Comparison of ENCODE assay signal across 8 cellular contexts in genomic region chr10:119270893-119271361, GRCh38.
DNase-seq lines count a peak whose midpoint lies in the region; ATAC-seq and TF ChIP-seq lines count a peak whose summit lies in the region.

No MANE protein-coding gene starts in this region.

- H3K9ac ChIP-seq in MM.1S (ENCODE audit: low read length), result no peak overlapping the region

- intact Hi-C loops in CD8-positive, alpha-beta T cell (cut with DNase I, micrococcal nuclease), result no loop called here
- intact Hi-C loops in activated T-helper 2 cell treated with anti-CD3 and anti-CD28 coated beads, Interferon-gamma antibody, Interleukin-2, Interleukin-4, amounts not matched to agents 10 μg/mL and 5 μg/mL and 100 μg/mL, durations not matched to agents 14 hours and 24 hours and 36 hours (cut with micrococcal nuclease), result no loop called here
- intact Hi-C loops in left cardiac atrium (cut with DNase I), result loop anchor here in 1 of 2 donors (5.0 to 10.0 kb wide), 2 partner anchors 64 to 144 kb away; partner anchors contain the start of gene GRK5

- POLR2A ChIA-PET in CD8-positive, alpha-beta T cell (lab: Charles Lee), result interaction anchor here (1.7 kb wide), 1 partner anchor 18 kb away, joined by 8 read pairs; no protein-coding TSS in a partner anchor

- TF ChIP-seq CTCF in CD8-positive, alpha-beta T cell (IDR thresholded peaks at IDR 0.05), result no peak
- TF ChIP-seq CTCF in MM.1S (IDR thresholded peaks at IDR 0.05; ENCODE audit: low read length), result no peak

- no peaks in the 10 kb centered on the region for H3F3A ChIP-seq in MM.1S (ENCODE audit: insufficient read depth, low read length)

- H3K36me3 Mint-ChIP-seq in CD8-positive, alpha-beta T cell, result no peaks in the 10 kb centered on the region
- peaks cover 4% of the 10 kb centered on the region for H3K36me3 Mint-ChIP-seq in activated T-helper 2 cell treated with anti-CD3 and anti-CD28 coated beads, Interferon-gamma antibody, Interleukin-2, Interleukin-4, amounts not matched to agents 10 μg/mL and 5 μg/mL and 100 μg/mL, durations not matched to agents 14 hours and 24 hours and 36 hours (ENCODE audit: low read depth)

- H3K79me2 ChIP-seq in MM.1S (ENCODE audit: low read length), result no peaks in the 10 kb centered on the region

- no peak for ATAC-seq in CD8-positive, alpha-beta T cell
- ATAC-seq in GM21423 (IDR thresholded peaks at IDR 0.05; ENCODE audit: unreplicated experiment), result peak; percentile 50
- ATAC-seq in left cardiac atrium, result peak; percentile 81 to 87

- H3K27me3 Mint-ChIP-seq in CD8-positive, alpha-beta T cell (ENCODE audit: low read depth), result no peaks in the 10 kb centered on the region
- H3K27me3 Mint-ChIP-seq in activated T-helper 2 cell treated with anti-CD3 and anti-CD28 coated beads, Interferon-gamma antibody, Interleukin-2, Interleukin-4, amounts not matched to agents 10 μg/mL and 5 μg/mL and 100 μg/mL, durations not matched to agents 14 hours and 24 hours and 36 hours (ENCODE audit: low read depth), result no peaks in the 10 kb centered on the region

- peak overlapping the region; percentile 97 for H3K27ac Mint-ChIP-seq in CD8-positive, alpha-beta T cell
- H3K27ac Mint-ChIP-seq in activated T-helper 2 cell treated with anti-CD3 and anti-CD28 coated beads, Interferon-gamma antibody, Interleukin-2, Interleukin-4, amounts not matched to agents 10 μg/mL and 5 μg/mL and 100 μg/mL, durations not matched to agents 14 hours and 24 hours and 36 hours, result peak overlapping the region; percentile 74

- peak overlapping the region; percentile 18 for H3K4me3 ChIP-seq in CD8-positive, alpha-beta T cell (ENCODE audit: low read depth, low read length)
- 0 out of 2 replicates have a peak overlapping the region, but pooled peaks have one; percentile 6 for H3K4me3 ChIP-seq in MM.1S (ENCODE audit: low read length)

- peaks cover 42% of the 10 kb centered on the region for H3K4me1 ChIP-seq in CD8-positive, alpha-beta T cell (ENCODE audit: insufficient read depth, low read length)
- H3K4me1 ChIP-seq in MM.1S (ENCODE audit: low read length), result peaks cover 30% of the 10 kb centered on the region

- no peaks in the 10 kb centered on the region for H3K9me3 ChIP-seq in CD8-positive, alpha-beta T cell (ENCODE audit: low read length)
- no peaks in the 10 kb centered on the region for H3K9me3 ChIP-seq in MM.1S (replicated peaks; ENCODE audit: insufficient read depth, low read length)

- peak overlapping the region; percentile 58 for H3K4me3 Mint-ChIP-seq in CD8-positive, alpha-beta T cell
- no peak overlapping the region for H3K4me3 Mint-ChIP-seq in activated T-helper 2 cell treated with anti-CD3 and anti-CD28 coated beads, Interferon-gamma antibody, Interleukin-2, Interleukin-4, amounts not matched to agents 10 μg/mL and 5 μg/mL and 100 μg/mL, durations not matched to agents 14 hours and 24 hours and 36 hours (ENCODE audit: low read depth)

- H3K36me3 ChIP-seq in CD8-positive, alpha-beta T cell (ENCODE audit: insufficient read depth, low read length), result no peaks in the 10 kb centered on the region
- H3K36me3 ChIP-seq in MM.1S (replicated peaks; ENCODE audit: insufficient read depth, low read length), result no peaks in the 10 kb centered on the region

- DNase-seq in CD8-positive, alpha-beta T cell, result peak; percentile 19 to 66 (median 52)
- peak; percentile 56 for DNase-seq in MM.1S
- no peak for DNase-seq in activated T-helper 2 cell treated with anti-CD3 and anti-CD28 coated beads, Interferon-gamma antibody, Interleukin-2, Interleukin-4, amounts not matched to agents 10 μg/mL and 5 μg/mL and 100 μg/mL, durations not matched to agents 14 hours and 24 hours and 36 hours (ENCODE audit: low spot score)
- peak; percentile 94 for DNase-seq in left cardiac atrium
- peak; percentile 28 for DNase-seq in stimulated activated CD8-positive, alpha-beta memory T cell treated with anti-CD3 and anti-CD28 coated beads, Interleukin-12 subunit alpha, Interleukin-12 subunit beta, amount 100 ng/mL, for 4 hours (ENCODE audit: low read depth)
- DNase-seq in NCI-H187 (lab: John Stamatoyannopoulos, UW), result no peak
- no peak for DNase-seq in SIG-M5 (lab: John Stamatoyannopoulos, UW)

- CTCF ChIA-PET in CD8-positive, alpha-beta T cell (lab: Charles Lee), result interaction anchor here (1.0 to 2.4 kb wide), 5 partner anchors 13 to 151 kb away, joined by 3 to 8 read pairs (median 3); no protein-coding TSS in a partner anchor

- peaks cover 61% of the 10 kb centered on the region for H3K4me1 Mint-ChIP-seq in CD8-positive, alpha-beta T cell (ENCODE audit: low read depth)
- peaks cover 51% of the 10 kb centered on the region for H3K4me1 Mint-ChIP-seq in activated T-helper 2 cell treated with anti-CD3 and anti-CD28 coated beads, Interferon-gamma antibody, Interleukin-2, Interleukin-4, amounts not matched to agents 10 μg/mL and 5 μg/mL and 100 μg/mL, durations not matched to agents 14 hours and 24 hours and 36 hours (ENCODE audit: low read depth)

- H3K9me3 Mint-ChIP-seq in CD8-positive, alpha-beta T cell, result no peaks in the 10 kb centered on the region
- H3K9me3 Mint-ChIP-seq in activated T-helper 2 cell treated with anti-CD3 and anti-CD28 coated beads, Interferon-gamma antibody, Interleukin-2, Interleukin-4, amounts not matched to agents 10 μg/mL and 5 μg/mL and 100 μg/mL, durations not matched to agents 14 hours and 24 hours and 36 hours, result no peaks in the 10 kb centered on the region

- peak overlapping the region; percentile 50; the same call in 1 of the 2 replicates for H2AFZ ChIP-seq in MM.1S (ENCODE audit: low read length)

- H3K27ac ChIP-seq in CD8-positive, alpha-beta T cell (ENCODE audit: low read depth, low read length), result peak overlapping the region; percentile 9
- no peak overlapping the region for H3K27ac ChIP-seq in MM.1S (ENCODE audit: low read length)

- H4K20me1 ChIP-seq in MM.1S (ENCODE audit: insufficient read depth, low read length), result no peaks in the 10 kb centered on the region

- no peaks in the 10 kb centered on the region for H3K9me2 ChIP-seq in MM.1S (replicated peaks; ENCODE audit: insufficient read depth, low read length)

- H3K4me2 ChIP-seq in MM.1S (ENCODE audit: low read depth, low read length), result peak overlapping the region; percentile 37; the same call in 1 of the 2 replicates

- H3K27me3 ChIP-seq in CD8-positive, alpha-beta T cell (ENCODE audit: insufficient read depth, low read length), result no peaks in the 10 kb centered on the region
- no peaks in the 10 kb centered on the region for H3K27me3 ChIP-seq in MM.1S (replicated peaks; ENCODE audit: insufficient read depth, low read length)

Comparison
In these comparisons a context has a peak if more than half of its experiments do, and no peak if none do; other contexts are left out.
1. DNase-seq: peak in CD8-positive, alpha-beta T cell (7 of 7), MM.1S (single experiment), left cardiac atrium (single experiment) and stimulated activated CD8-positive, alpha-beta memory T cell treated with anti-CD3 and anti-CD28 coated beads, Interleukin-12 subunit alpha, Interleukin-12 subunit beta, amount 100 ng/mL, for 4 hours (single experiment); none in activated T-helper 2 cell treated with anti-CD3 and anti-CD28 coated beads, Interferon-gamma antibody, Interleukin-2, Interleukin-4, amounts not matched to agents 10 μg/mL and 5 μg/mL and 100 μg/mL, durations not matched to agents 14 hours and 24 hours and 36 hours (single experiment), NCI-H187 (0 of 2) and SIG-M5 (single experiment).